Comparison of ENCODE assay signal across 7 cellular contexts in the genomic region with DNA sequence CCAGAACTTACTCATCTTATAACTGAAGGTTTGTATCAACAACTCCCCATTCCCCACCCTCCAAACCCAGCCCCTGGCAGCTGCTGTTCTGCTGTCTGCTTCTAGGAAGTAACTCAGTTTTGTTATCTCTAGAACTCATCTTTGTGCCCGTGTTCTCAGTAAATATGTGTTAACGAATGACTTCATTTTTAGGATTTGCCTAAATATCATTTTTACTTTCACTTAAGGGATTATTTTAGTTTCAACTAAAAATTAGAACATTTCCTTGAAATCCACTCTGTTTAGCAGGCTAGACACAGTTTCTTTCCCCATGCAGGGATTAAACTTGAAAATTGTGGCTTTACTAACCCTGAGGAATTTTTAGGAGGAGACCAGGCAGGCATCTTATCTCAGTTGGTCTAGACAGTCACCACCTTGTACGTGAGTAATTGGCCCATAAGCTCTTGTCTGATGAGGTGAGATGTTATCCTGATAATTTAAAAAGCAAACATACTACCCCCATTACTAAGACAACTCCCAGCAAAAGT.
DNase-seq lines count a peak whose midpoint lies in the region; ATAC-seq, FAIRE-seq and TF ChIP-seq lines count a peak whose summit lies in the region.

No MANE protein-coding gene starts in this region.

- DNase-seq in activated CD4-positive, alpha-beta T cell treated with anti-CD3 and anti-CD28 coated beads, Interleukin-2, amount 50 U/mL, for 1 hour, result peak; percentile 45
- DNase-seq in mucosa of descending colon, result peak in 1 of 3 donors; percentile 43
- DNase-seq in osteocyte (ENCODE audit: extremely low spot score, unreplicated experiment), result no peak
- no peak for DNase-seq in GM10248 (ENCODE audit: extremely low spot score)
- no peak for DNase-seq in urothelium cell line (ENCODE audit: low spot score)

- no peaks in the 10 kb centered on the region for H3K9me3 ChIP-seq in mucosa of descending colon

- H3K4me1 ChIP-seq in mucosa of descending colon (ENCODE audit: low read depth), result peaks cover 18% of the 10 kb centered on the region

- no peak overlapping the region for H3K4me3 Mint-ChIP-seq in osteocyte (ENCODE audit: unreplicated experiment)

- intact Hi-C loops in mucosa of descending colon (cut with DNase I, micrococcal nuclease), result no loop called here

- TF ChIP-seq CTCF in mucosa of descending colon (IDR thresholded peaks at IDR 0.05) (no peak), osteocyte (IDR thresholded peaks at IDR 0.05) (no peak), GM10248 (IDR thresholded peaks at IDR 0.05; ENCODE audit: control extremely low read depth, extremely low read depth, low read depth, missing control alignments) (no peak)

- no peak overlapping the region for H3K27ac Mint-ChIP-seq in osteocyte (ENCODE audit: unreplicated experiment)

- FAIRE-seq in urothelium cell line (lab: Jason Lieb, UNC), result no peak

- CTCF ChIA-PET in GM10248 (lab: Yijun Ruan, JAX), result interaction anchor here (1.0 to 4.0 kb wide), 8 partner anchors 8 to 300 kb away, joined by 3 to 40 read pairs (median 4); partner anchors contain the start of gene DTWD2

- H3K4me1 Mint-ChIP-seq in osteocyte (ENCODE audit: unreplicated experiment), result peaks cover 69% of the 10 kb centered on the region

- POLR2A ChIA-PET in GM10248 (lab: Yijun Ruan, JAX), result interaction anchor here (0.5 kb wide), 1 partner anchor 171 kb away, joined by 3 read pairs; no protein-coding TSS in a partner anchor

- ATAC-seq in GM19397 (IDR thresholded peaks at IDR 0.05; ENCODE audit: unreplicated experiment) (peak; percentile 49), HG03378 (IDR thresholded peaks at IDR 0.05; ENCODE audit: unreplicated experiment) (peak; percentile 41), mucosa of descending colon (peak; percentile 31)

- no peaks in the 10 kb centered on the region for H3K36me3 ChIP-seq in mucosa of descending colon (ENCODE audit: low read depth)

- no peaks in the 10 kb centered on the region for H3K27me3 Mint-ChIP-seq in osteocyte (ENCODE audit: unreplicated experiment)

- H3K9me3 Mint-ChIP-seq in osteocyte (ENCODE audit: unreplicated experiment), result no peaks in the 10 kb centered on the region

- H3K36me3 Mint-ChIP-seq in osteocyte (ENCODE audit: unreplicated experiment), result no peaks in the 10 kb centered on the region

- H3K4me3 ChIP-seq in mucosa of descending colon, result no peak overlapping the region
